Comparison of ENCODE assay signal across 8 cellular contexts in the genomic region with DNA sequence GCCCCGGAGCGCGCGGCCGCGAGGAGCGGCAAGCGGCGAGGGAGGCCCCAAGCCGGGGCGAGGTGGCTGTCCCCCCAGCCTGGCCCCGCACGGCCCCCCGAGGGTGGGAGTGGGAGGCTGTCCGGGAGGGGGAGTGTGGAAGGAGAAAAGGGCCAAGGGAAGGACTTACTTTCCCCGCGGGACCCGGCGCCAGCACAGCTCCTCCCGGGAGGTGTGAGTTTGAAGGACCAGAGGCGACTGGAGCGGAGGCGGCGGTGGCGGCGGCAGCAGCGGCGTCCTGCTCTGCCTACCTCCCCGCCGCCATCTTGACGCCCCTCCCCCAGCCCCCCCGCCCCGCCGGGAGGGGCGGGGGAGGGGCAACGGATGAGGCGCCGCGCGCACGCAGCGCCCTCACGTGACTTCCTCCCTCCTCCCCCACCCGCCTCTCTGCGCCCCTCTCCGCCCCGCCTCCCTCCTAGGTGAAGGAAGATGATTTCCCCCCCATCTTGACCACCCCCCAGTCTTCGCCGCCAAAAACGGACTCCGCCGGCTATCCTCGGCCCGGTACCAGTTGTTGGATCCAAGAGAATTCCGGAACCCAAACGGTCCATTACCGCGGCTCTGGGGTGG. TPM values are rescaled to one million over a fixed set of nuclear protein-coding genes. Genes with fewer than 3 reads are reported as not detected.
DNase-seq lines count a peak whose midpoint lies in the region; ATAC-seq and TF ChIP-seq lines count a peak whose summit lies in the region.

A gene (minus strand): TSS at position 316 of the 609 bp plus-strand sequence. CDS start 14,406 bp downstream, outside the sequence.

- WGBS in lung, 2 donors = 1% methylated on average over 29 to 53 of the region's 58 CpGs

- ATAC-seq in HG03442 (IDR thresholded peaks at IDR 0.05; ENCODE audit: unreplicated experiment) (peak; percentile 26), lung (ENCODE audit: insufficient read depth, low FRiP score) (peak; percentile 92)

- no peaks in the 10 kb centered on the region for H3K27me3 ChIP-seq in duodenal mucosa (ENCODE audit: control insufficient read depth in 1 of 2, insufficient read depth in 2 of 2, low read length in 2 of 2)
- no peaks in the 10 kb centered on the region for H3K27me3 ChIP-seq in lung (ENCODE audit: control insufficient read depth, insufficient read depth)

- peak; percentile 76 for TF ChIP-seq POLR2A in GM19099 (IDR thresholded peaks at IDR 0.05; ENCODE audit: extremely low read depth, insufficient read length, low read depth)

- H3K36me3 ChIP-seq in duodenal mucosa (ENCODE audit: control insufficient read depth in 1 of 2, insufficient read depth in 2 of 2, low read length in 2 of 2) = no peaks in the 10 kb centered on the region
- no peaks in the 10 kb centered on the region for H3K36me3 ChIP-seq in lung (ENCODE audit: control insufficient read depth in 2 of 2, insufficient read depth in 2 of 2, low read length in 2 of 2)

- H3K27ac ChIP-seq in duodenal mucosa (ENCODE audit: low read depth, low read length) = peak within 1 kb of the TSS; percentile 96
- H3K27ac ChIP-seq in lung (ENCODE audit: low read depth in 1 of 2, low read length in 1 of 2) = peak within 1 kb of the TSS; percentile 92 to 93

- no peaks in the 10 kb centered on the region for H3K9me3 ChIP-seq in duodenal mucosa (ENCODE audit: control insufficient read depth in 1 of 2, low read length in 2 of 2)
- H3K9me3 ChIP-seq in lung (ENCODE audit: control insufficient read depth in 2 of 2, insufficient read depth in 1 of 2, low read length in 1 of 2) = no peaks in the 10 kb centered on the region

- peak within 1 kb of the TSS; percentile 87 for H3K4me3 ChIP-seq in AG09309 (ENCODE audit: control insufficient read depth, low read depth, low read length)
- H3K4me3 ChIP-seq in duodenal mucosa (ENCODE audit: low read depth in 1 of 2, low read length in 2 of 2) = peak within 1 kb of the TSS; percentile 87 to 94
- peak within 1 kb of the TSS; percentile 89 for H3K4me3 ChIP-seq in lung

- no peak for DNase-seq in AG09309 (ENCODE audit: low read depth)
- DNase-seq in NCI-H748 (lab: John Stamatoyannopoulos, UW; ENCODE audit: unreplicated experiment) = peak; percentile 92
- peak; percentile 90 for DNase-seq in activated CD4-positive, alpha-beta T cell treated with anti-CD3 and anti-CD28 coated beads, Interleukin-2, amount 50 U/mL, for 1 hour
- peak; percentile 88 for DNase-seq in lung (ENCODE audit: low spot score)
- peak; percentile 83 to 87 (median 86) for DNase-seq in stimulated activated CD4-positive, alpha-beta T cell treated with anti-CD3 and anti-CD28 coated beads, TNF-alpha, amount 100 ng/mL, for 4 hours (ENCODE audit: low read depth in 3 of 3)

- peak within 1 kb of the TSS; percentile 84 to 93 for H3K9ac ChIP-seq in duodenal mucosa (ENCODE audit: low read depth in 1 of 2, low read length in 2 of 2)

- H3K4me1 ChIP-seq in duodenal mucosa (ENCODE audit: control insufficient read depth in 1 of 2, insufficient read depth in 2 of 2, low read length in 2 of 2) (peaks cover 6 to 12% of the 10 kb centered on the region in 2 donors), lung (ENCODE audit: control insufficient read depth in 2 of 2, insufficient read depth in 2 of 2, low read length in 2 of 2) (peaks cover 3 to 4% of the 10 kb centered on the region in 2 donors)

- TF ChIP-seq CTCF in AG09309 (IDR thresholded peaks at IDR 0.05; ENCODE audit: control insufficient read depth, insufficient read depth, low read depth, low read length, missing control alignments) (no peak), lung (IDR thresholded peaks at IDR 0.05; ENCODE audit: control extremely low read depth, extremely low read depth) (no peak)

RNA-seq across cellular contexts. Expression of the gene that starts here (rescaled TPM):
- total RNA-seq in lung = 10 to 100 TPM; 23.2 to 28.5 TPM
- 1 to 10 TPM; 4.7 to 7.5 TPM for polyA plus RNA-seq in lung
